9 cellular contexts compared by ENCODE assay signal in genomic region chr11:43943931-43944751, GRCh38. TPM values are rescaled to one million over a fixed set of nuclear protein-coding genes. Genes with fewer than 3 reads are reported as not detected.
DNase-seq lines count a peak whose midpoint lies in the region; ATAC-seq, FAIRE-seq and TF ChIP-seq lines count a peak whose summit lies in the region.
"Had no signal": no experiment of that assay in that cellular context is flagged by ENCODE, and none has a peak within 500 bp of the region (broad histone marks: within the 10 kb centered on the region; RNA-seq: fewer than 3 reads in every experiment).

No MANE protein-coding gene starts in this region.

- H3K9ac ChIP-seq in GM12878 (ENCODE audit: control insufficient read depth, insufficient read depth, low read length), result no peak overlapping the region

- H3K4me1 Mint-ChIP-seq in stimulated activated naive CD8-positive, alpha-beta T cell treated with anti-CD3 and anti-CD28 coated beads, Interleukin-15, Interleukin-2, amounts not matched to agents 100 ng/mL and 50 ng/mL, for 24 hours (ENCODE audit: low read depth), result peaks cover 21% of the 10 kb centered on the region

- WGBS in GM12878 (ENCODE audit: insufficient coverage, insufficient replicate concordance, low lambda C conversion rate, missing lambda C conversion rate), result under 1% methylated on average over 51 of the region's 54 CpGs

- H3K9me3 Mint-ChIP-seq in stimulated activated naive CD8-positive, alpha-beta T cell treated with anti-CD3 and anti-CD28 coated beads, Interleukin-15, Interleukin-2, amounts not matched to agents 100 ng/mL and 50 ng/mL, for 24 hours, result no peaks in the 10 kb centered on the region

- BruUV-seq in A673 (replicated peaks; lab: Mats Ljungman, UMichigan) (no TSS peak), GM12878 (replicated peaks; lab: Mats Ljungman, UMichigan) (no TSS peak)

- H3K27ac ChIP-seq in A673 (ENCODE audit: low read depth, low read length, poor library complexity, severe bottlenecking) (no peak overlapping the region), HEK293 (ENCODE audit: extremely low read depth, low read depth, low read length) (no peak overlapping the region), GM12878 (ENCODE audit: control insufficient read depth, insufficient read depth) (no peak overlapping the region)

- DNase-seq in A673 (ENCODE audit: low spot score) (no peak), GM12878 (ENCODE audit: low read depth, low spot score) (no peak), left kidney (ENCODE audit: low read depth, low spot score) (peak; percentile 26), germinal center (ENCODE audit: low spot score) (no peak), NCI-H226 (no peak), NCI-H446 (lab: John Stamatoyannopoulos, UW) (no peak)

- H3K27ac Mint-ChIP-seq in stimulated activated naive CD8-positive, alpha-beta T cell treated with anti-CD3 and anti-CD28 coated beads, Interleukin-15, Interleukin-2, amounts not matched to agents 100 ng/mL and 50 ng/mL, for 24 hours, result no peak overlapping the region

- H3K9me3 ChIP-seq in A673 (ENCODE audit: low read depth, low read length, poor library complexity, severe bottlenecking) (no peaks in the 10 kb centered on the region), HEK293 (ENCODE audit: control insufficient read depth, insufficient read depth, low read depth, low read length) (no peaks in the 10 kb centered on the region), GM12878 (replicated peaks; ENCODE audit: control insufficient read depth, insufficient read depth, low read length) (no peaks in the 10 kb centered on the region)

- peak; percentile 38 for ATAC-seq in GM12878

- peaks cover 68% of the 10 kb centered on the region for H3K27me3 Mint-ChIP-seq in stimulated activated naive CD8-positive, alpha-beta T cell treated with anti-CD3 and anti-CD28 coated beads, Interleukin-15, Interleukin-2, amounts not matched to agents 100 ng/mL and 50 ng/mL, for 24 hours

- no peaks in the 10 kb centered on the region for H3K36me3 Mint-ChIP-seq in stimulated activated naive CD8-positive, alpha-beta T cell treated with anti-CD3 and anti-CD28 coated beads, Interleukin-15, Interleukin-2, amounts not matched to agents 100 ng/mL and 50 ng/mL, for 24 hours (ENCODE audit: low read depth)

- H3K79me2 ChIP-seq in GM12878 (ENCODE audit: control insufficient read depth, insufficient read depth, low read length), result no peaks in the 10 kb centered on the region

- RAD21 ChIA-PET in GM12878 (lab: Charles Lee; ENCODE audit: unreplicated experiment), result no interaction called here

- peak overlapping the region; percentile 40; the same call in 1 of the 2 replicates for H3K4me2 ChIP-seq in GM12878 (ENCODE audit: control insufficient read depth, insufficient read depth)

- H3K36me3 ChIP-seq in A673 (ENCODE audit: insufficient read depth, low read length, poor library complexity, severe bottlenecking) (no peaks in the 10 kb centered on the region), HEK293 (ENCODE audit: control insufficient read depth in 2 of 2, insufficient read depth in 1 of 2, low read length in 2 of 2) (no peaks in the 10 kb centered on the region), GM12878 (ENCODE audit: control insufficient read depth in 2 of 2, insufficient read depth in 2 of 2, low read length in 1 of 2) (no peaks in the 10 kb centered on the region)

- no peak for TF ChIP-seq RAD21 in GM12878 (IDR thresholded peaks at IDR 0.05; ENCODE audit: insufficient read depth, low read depth, low read length)

- TF ChIP-seq POLR2A in GM12878 (IDR thresholded peaks at IDR 0.05; ENCODE audit: low read depth, low read length), result no peak

- H3K4me3 Mint-ChIP-seq in stimulated activated naive CD8-positive, alpha-beta T cell treated with anti-CD3 and anti-CD28 coated beads, Interleukin-15, Interleukin-2, amounts not matched to agents 100 ng/mL and 50 ng/mL, for 24 hours, result peak overlapping the region; percentile 82

- 0 out of 2 replicates have a peak, but pooled peaks cover 3% of the 10 kb centered on the region for H4K20me1 ChIP-seq in GM12878 (ENCODE audit: control insufficient read depth, insufficient read depth)

- CTCF ChIA-PET in A673 (lab: Charles Lee) (no interaction called here), HEK293 (lab: Yijun Ruan, JAX) (interaction anchor here (0.6 to 2.0 kb wide), 15 partner anchors 8 to 284 kb away, joined by 3 to 18 read pairs (median 4); no protein-coding TSS in a partner anchor), GM12878 (lab: Yijun Ruan, JAX) (interaction anchor here (2.0 to 3.9 kb wide), 2 partner anchors 55 to 118 kb away, joined by 6 to 25 read pairs; no protein-coding TSS in a partner anchor)

- POLR2A ChIA-PET in A673 (lab: Charles Lee; ENCODE audit: low non-redundant PET) (no interaction called here), HEK293 (lab: Yijun Ruan, JAX) (no interaction called here), GM12878 (lab: Charles Lee) (no interaction called here)

- in situ Hi-C loops in GM12878 (cut with MboI), result no loop called here

- H2AFZ ChIP-seq in GM12878 (ENCODE audit: control insufficient read depth, low read depth, low read length), result no peak overlapping the region

- intact Hi-C loops in A673 (cut with micrococcal nuclease; ENCODE audit: unreplicated experiment), result loop anchor here (2.0 to 5.0 kb wide), 2 partner anchors 52 to 93 kb away; no protein-coding TSS in a partner anchor
- intact Hi-C loops in GM12878 (cut with micrococcal nuclease; ENCODE audit: unreplicated experiment), result loop anchor here (1.0 to 10.0 kb wide), 3 partner anchors 54 to 369 kb away; partner anchors contain the start of gene ACCS

- no peak for TF ChIP-seq CTCF in A673 (conservative IDR thresholded peaks at IDR 0.05; ENCODE audit: low read depth, low read length)
- no peak for TF ChIP-seq CTCF in HEK293 (tag by site-specific recombination; IDR thresholded peaks at IDR 0.05)
- no peak for TF ChIP-seq CTCF in GM12878 (IDR thresholded peaks at IDR 0.05 in 2 of 3, conservative IDR thresholded peaks at IDR 0.05 in 1 of 3; ENCODE audit: control insufficient read depth in 2 of 3, extremely low read depth in 1 of 3, insufficient read depth in 1 of 3, low read depth in 3 of 3, low read length in 3 of 3)

- TF ChIP-seq EP300 in GM12878 (IDR thresholded peaks at IDR 0.05; ENCODE audit: borderline replicate concordance in 1 of 2, control insufficient read depth in 1 of 2, low read depth in 2 of 2, low read length in 2 of 2), result no peak

- peak overlapping the region; percentile 60 for H3K4me3 ChIP-seq in A673 (ENCODE audit: low read depth, low read length, poor library complexity, severe bottlenecking)
- peak overlapping the region; percentile 40 for H3K4me3 ChIP-seq in HEK293 (ENCODE audit: low read depth, low read length)
- H3K4me3 ChIP-seq in GM12878, result no peak overlapping the region

- H3K4me1 ChIP-seq in A673 (ENCODE audit: insufficient read depth, low read length, poor library complexity, severe bottlenecking) (peaks cover 21% of the 10 kb centered on the region), HEK293 (ENCODE audit: control insufficient read depth, insufficient read depth, low read length) (no peaks in the 10 kb centered on the region), GM12878 (ENCODE audit: control insufficient read depth, insufficient read depth, low read length) (peaks cover 3% of the 10 kb centered on the region; the same call in 1 of the 2 replicates)

- FAIRE-seq in GM12878 (lab: Jason Lieb, UNC), result no peak
- FAIRE-seq: frontal cortex had no signal

- SMC1A ChIA-PET in GM12878 (lab: Charles Lee; ENCODE audit: uncharacterized antibody, unreplicated experiment), result interaction anchor here (1.8 kb wide), 1 partner anchor 54 kb away, joined by 5 read pairs; no protein-coding TSS in a partner anchor

- peaks cover 66% of the 10 kb centered on the region for H3K27me3 ChIP-seq in A673 (replicated peaks; ENCODE audit: insufficient read depth, low read depth, low read length, poor library complexity)
- peaks cover 19 to 23% of the 10 kb centered on the region in 2 experiments for H3K27me3 ChIP-seq in GM12878 (replicated peaks in 1 of 2; ENCODE audit: control insufficient read depth in 2 of 2, insufficient read depth in 2 of 2, low read length in 1 of 2)

TF ChIP-seq in HEK293, 187 proteins besides CTCF, POLR2A, EP300 and RAD21 (continues in another document):
- TF ChIP-seq GLIS1 (tag by site-specific recombination; IDR thresholded peaks at IDR 0.05) (peak; percentile 47; the same call in 1 of the 2 replicates), SP7 (tag by site-specific recombination; IDR thresholded peaks at IDR 0.05) (0 out of 2 replicates have a peak, but pooled peaks have one; percentile 7), ZFHX2 (tag by site-specific recombination; conservative IDR thresholded peaks at IDR 0.05) (peak; percentile 87), ZEB2 (tag by site-specific recombination; IDR thresholded peaks at IDR 0.05) (0 out of 2 replicates have a peak, but pooled peaks have one; percentile 31)

TF ChIP-seq in GM12878, 131 proteins besides CTCF, POLR2A, EP300 and RAD21:
- TF ChIP-seq RUNX3 (IDR thresholded peaks at IDR 0.05; ENCODE audit: low read length) (peak; percentile 28; the same call in 1 of the 2 replicates), EZH2 (IDR thresholded peaks at IDR 0.05; ENCODE audit: borderline replicate concordance, control insufficient read depth, low read depth, low read length) (no peak), EED (IDR thresholded peaks at IDR 0.05; ENCODE audit: low read depth) (no peak)
TF ChIP-seq in GM12878: peak in this region for 1.

RNA-seq across cellular contexts. Expression of gene C11orf96, which starts 1.7 kb away (rescaled TPM):
- total RNA-seq in A673 (2021), result 1.1 and 1.5 TPM in 2 replicates
- total RNA-seq in GM12878 (2013; cell fraction: nucleolus; rRNA removed), result not detected in 2 replicates
- total RNA-seq in GM12878 (2014; rRNA removed), result 0.28 TPM in 1 of 2 replicates, not detected in the other
- total RNA-seq in GM12878 (2014; rRNA removed; fragmentation: Illumina TruSeq; extraction: Trizol), result not detected in 2 replicates
- total RNA-seq in GM12878 (2021), result 0.19 TPM in 1 of 2 replicates, not detected in the other
- not detected for polyA plus RNA-seq in GM12878 (2011; ENCODE audit: low read depth)
- polyA plus RNA-seq in GM12878 (2011; rRNA removed), result 0.10 TPM in 1 of 2 replicates, not detected in the other
- polyA plus RNA-seq in GM12878 (2011; cell fraction: cytosol; rRNA removed), result 0.06 and 0.13 TPM in 2 replicates
- 0.10 and 0.13 TPM in 2 replicates for polyA plus RNA-seq in GM12878 (2011; cell fraction: nucleus; rRNA removed)
- polyA plus RNA-seq in GM12878 (2012), result 0.43 and 0.84 TPM in 2 replicates
- polyA plus RNA-seq in GM12878 (2014; fragmentation: Illumina TruSeq; extraction: Trizol), result not detected in 2 replicates
- polyA plus RNA-seq in GM12878 (2014; fragmentation: Nextera tagmentation; extraction: Ambion mirVana), result not detected
- polyA plus RNA-seq in GM12878 (2014; rRNA removed), result 0.11 TPM in 1 of 2 replicates, not detected in the other
- under 1 TPM in 1 of 2 experiments, not detected in 1; 0.16 TPM for polyA plus RNA-seq in GM12878 (2016; fragmentation: Nextera tagmentation; extraction: Ambion mirVana)
- polyA minus RNA-seq in GM12878 (2011; rRNA and poly(A)+ RNA removed), result not detected in 2 replicates
- not detected in 2 replicates for polyA minus RNA-seq in GM12878 (2011; cell fraction: cytosol; rRNA and poly(A)+ RNA removed)
- not detected in 2 replicates for polyA minus RNA-seq in GM12878 (2011; cell fraction: nucleus; rRNA and poly(A)+ RNA removed)
